In genomic region chr12:40390980-40391379, GRCh38 we compare ENCODE assay signal across 35 cellular contexts.
A peak's percentile ranks its signal among the peaks of the same experiment; 100 is the strongest.
DNase-seq lines count a peak whose midpoint lies in the region; ATAC-seq, FAIRE-seq and TF ChIP-seq lines count a peak whose summit lies in the region.
"Had no signal": no experiment of that assay in that cellular context is flagged by ENCODE, and none has a peak within 500 bp of the region (broad histone marks: within the 10 kb centered on the region; RNA-seq: fewer than 3 reads in every experiment).

No MANE protein-coding gene starts in this region.

- no peak for TF ChIP-seq RAD21 in liver (IDR thresholded peaks at IDR 0.05)
- no peak for TF ChIP-seq RAD21 in HepG2 (CRISPR knock-in tag; IDR thresholded peaks at IDR 0.05)

- in situ Hi-C loops in HepG2 (cut with HindIII; ENCODE audit: extremely low pct_ligation_motif_present, low pct_unique_long_range_greater_than_20kb), result no loop called here

- no peaks in the 10 kb centered on the region for H3K9me3 ChIP-seq in liver (ENCODE audit: control insufficient read depth in 4 of 4, low read length in 3 of 4)
- H3K9me3 ChIP-seq in HepG2 (ENCODE audit: low read length), result no peaks in the 10 kb centered on the region
- no peaks in the 10 kb centered on the region for H3K9me3 ChIP-seq in right lobe of liver
- H3K9me3 ChIP-seq: A549, BE2C, BLaER1, Caco-2 had no signal

- H3K4me1 ChIP-seq in liver (ENCODE audit: control insufficient read depth in 4 of 4, insufficient read depth in 4 of 4, low read length in 3 of 4) (peaks cover 0 to 5% (median 0%) of the 10 kb centered on the region in 4 donors), HepG2 (ENCODE audit: insufficient read depth, low read length) (no peaks in the 10 kb centered on the region), right lobe of liver (peaks cover 0 to 7% (median 0%) of the 10 kb centered on the region in 4 donors)
- H3K4me1 ChIP-seq: BE2C; BLaER1; BLaER1 treated with 17β-estradiol and CSF1 and Interleukin-3, amounts not matched to agents 10 nM and 100 nM; Caco-2 had no signal

- H3K27me3 Mint-ChIP-seq in naive thymus-derived CD8-positive, alpha-beta T cell, result no peaks in the 10 kb centered on the region
- H3K27me3 Mint-ChIP-seq: CD4-positive, alpha-beta memory T cell; CD4-positive, alpha-beta T cell; CD4-positive, CD25-positive, alpha-beta regulatory T cell had no signal

- H3K27me3 ChIP-seq in liver (ENCODE audit: control insufficient read depth in 4 of 4, insufficient read depth in 4 of 4, low read length in 3 of 4) (no peaks in the 10 kb centered on the region), HepG2 (ENCODE audit: control insufficient read depth in 1 of 2, insufficient read depth in 2 of 2, low read length in 2 of 2) (no peaks in the 10 kb centered on the region), right lobe of liver (no peaks in the 10 kb centered on the region)
- H3K27me3 ChIP-seq: BE2C; BLaER1; BLaER1 treated with 17β-estradiol and CSF1 and Interleukin-3, amounts not matched to agents 10 nM and 100 nM had no signal

- 49% methylated on average over 2 of the region's 2 CpGs for WGBS in liver
- WGBS in HepG2 (ENCODE audit: low lambda C conversion rate), result 0% methylated on average over 2 of the region's 2 CpGs
- 41% methylated on average over 2 of the region's 2 CpGs for WGBS in right lobe of liver (ENCODE audit: insufficient coverage, low coverage, low lambda C conversion rate, missing lambda C conversion rate)

- H3K36me3 Mint-ChIP-seq in naive thymus-derived CD8-positive, alpha-beta T cell, result no peaks in the 10 kb centered on the region
- H3K36me3 Mint-ChIP-seq: CD14-positive monocyte; CD4-positive, alpha-beta memory T cell; CD4-positive, CD25-positive, alpha-beta regulatory T cell; CD8-positive, alpha-beta memory T cell; CD8-positive, alpha-beta T cell had no signal

- ATAC-seq in HepG2 (no peak), right lobe of liver (peak in 3 of 4 donors; percentile 39 to 63 (median 54)), omental fat pad (ENCODE audit: low FRiP score) (no peak)
- ATAC-seq in naive thymus-derived CD8-positive, alpha-beta T cell, result no peak
- ATAC-seq: A549; CD8-positive, alpha-beta T cell had no signal

- DNase-seq in HepG2 (ENCODE audit: low spot score) (no peak), NCI-H446 treated with DMSO at 0.1 percent for 48 hours (lab: John Stamatoyannopoulos, UW) (peak; percentile 22), right lobe of liver (no peak), omental fat pad (ENCODE audit: low spot score) (no peak)
- DNase-seq in naive thymus-derived CD8-positive, alpha-beta T cell, result no peak
- DNase-seq: 8988T; ACHN; AML-193; BE2C; C1 segment of cervical spinal cord; Caco-2; Calu3; CD4-positive, alpha-beta memory T cell; CD4-positive, alpha-beta T cell; CD4-positive, CD25-positive, alpha-beta regulatory T cell; CD8-positive, alpha-beta memory T cell; CD8-positive, alpha-beta T cell; COR-L47; DMS 273 treated with DMSO at 0.1 percent for 48 hours; DMS153; DMS53; DMS79; DMS79 treated with DMSO at 0.1 percent for 48 hours; DND-41; EL had no signal

- peaks cover 0 to 1% (median 0%) of the 10 kb centered on the region in 4 donors for H3K4me1 Mint-ChIP-seq in naive thymus-derived CD8-positive, alpha-beta T cell
- H3K4me1 Mint-ChIP-seq: B cell; CD14-positive monocyte; CD4-positive, alpha-beta memory T cell; CD4-positive, CD25-positive, alpha-beta regulatory T cell; CD8-positive, alpha-beta memory T cell had no signal

- POLR2A ChIA-PET in HepG2 (lab: Yijun Ruan, JAX), result no interaction called here
- POLR2A ChIA-PET in naive thymus-derived CD8-positive, alpha-beta T cell (lab: Charles Lee), result no interaction called here

- no peak overlapping the region for H3K27ac Mint-ChIP-seq in naive thymus-derived CD8-positive, alpha-beta T cell
- H3K27ac Mint-ChIP-seq: B cell; CD14-positive monocyte; CD4-positive, alpha-beta memory T cell; CD4-positive, alpha-beta T cell; CD4-positive, CD25-positive, alpha-beta regulatory T cell; CD8-positive, alpha-beta memory T cell; CD8-positive, alpha-beta T cell had no signal

- H4K20me1 ChIP-seq in HepG2 (ENCODE audit: insufficient read depth, low read length), result no peaks in the 10 kb centered on the region
- H4K20me1 ChIP-seq: BLaER1; BLaER1 treated with 17β-estradiol and CSF1 and Interleukin-3, amounts not matched to agents 10 nM and 100 nM had no signal

- no peak overlapping the region for H3K4me2 ChIP-seq in HepG2 (ENCODE audit: low read depth, low read length)
- H3K4me2 ChIP-seq: A549; BLaER1; BLaER1 treated with 17β-estradiol and CSF1 and Interleukin-3, amounts not matched to agents 10 nM and 100 nM had no signal

- no peak for FAIRE-seq in HepG2 (lab: Jason Lieb, UNC)
- FAIRE-seq: A204.1, A549, D721Med had no signal

- H3K9ac ChIP-seq in liver (ENCODE audit: low read depth in 1 of 2, low read length in 2 of 2) (no peak overlapping the region), HepG2 (ENCODE audit: insufficient read depth, low read depth, low read length) (no peak overlapping the region)
- H3K9ac ChIP-seq: BLaER1; BLaER1 treated with 17β-estradiol and CSF1 and Interleukin-3, amounts not matched to agents 10 nM and 100 nM had no signal

- BruUV-seq in HepG2 (replicated peaks; lab: Mats Ljungman, UMichigan), result no TSS peak

- CTCF ChIA-PET in HepG2 (lab: Yijun Ruan, JAX; ENCODE audit: low intra/inter-chr PET ratio, low total read pairs), result no interaction called here

- H3K79me2 ChIP-seq in HepG2 (ENCODE audit: insufficient read depth, low read length), result no peaks in the 10 kb centered on the region

- H3K4me3 ChIP-seq in liver (ENCODE audit: low read depth in 1 of 3, low read length in 3 of 3), result no peak overlapping the region
- no peak overlapping the region for H3K4me3 ChIP-seq in HepG2 (replicated peaks in 1 of 3; ENCODE audit: insufficient read depth in 1 of 3, low read depth in 2 of 3, low read length in 3 of 3)
- H3K4me3 ChIP-seq in right lobe of liver, result no peak overlapping the region
- H3K4me3 ChIP-seq: A549; BLaER1; BLaER1 treated with 17β-estradiol and CSF1 and Interleukin-3, amounts not matched to agents 10 nM and 100 nM had no signal

- H3K4me3 Mint-ChIP-seq in naive thymus-derived CD8-positive, alpha-beta T cell, result no peak overlapping the region
- H3K4me3 Mint-ChIP-seq: B cell; CD14-positive monocyte; CD4-positive, alpha-beta memory T cell; CD4-positive, alpha-beta T cell; CD4-positive, CD25-positive, alpha-beta regulatory T cell; CD8-positive, alpha-beta memory T cell; CD8-positive, alpha-beta T cell had no signal

- H3K27ac ChIP-seq in liver (ENCODE audit: low read depth in 1 of 2, low read length in 2 of 2) (no peak overlapping the region), HepG2 (ENCODE audit: extremely low read length, insufficient read depth, low read length) (no peak overlapping the region), right lobe of liver (no peak overlapping the region)
- H3K27ac ChIP-seq: 22Rv1; A549; BLaER1; BLaER1 treated with 17β-estradiol and CSF1 and Interleukin-3, amounts not matched to agents 10 nM and 100 nM; C4-2B had no signal

- TF ChIP-seq EP300 in HepG2 (IDR thresholded peaks at IDR 0.05; ENCODE audit: low read depth in 2 of 2, low read length in 2 of 2), result no peak
- TF ChIP-seq EP300 in HepG2 (CRISPR knock-in tag; IDR thresholded peaks at IDR 0.05; ENCODE audit: borderline replicate concordance), result no peak

- no peak overlapping the region for H2AFZ ChIP-seq in HepG2 (ENCODE audit: low read length)

- H3K9me3 Mint-ChIP-seq in naive thymus-derived CD8-positive, alpha-beta T cell, result peaks cover 0 to 5% (median 0%) of the 10 kb centered on the region in 9 donors

- H3K36me3 ChIP-seq in liver (ENCODE audit: control insufficient read depth in 4 of 4, insufficient read depth in 3 of 4, low read depth in 1 of 4, low read length in 3 of 4) (no peaks in the 10 kb centered on the region), HepG2 (replicated peaks in 1 of 2; ENCODE audit: control insufficient read depth in 1 of 2, insufficient read depth in 2 of 2, low read length in 2 of 2) (no peaks in the 10 kb centered on the region), right lobe of liver (no peaks in the 10 kb centered on the region)
- H3K36me3 ChIP-seq: BE2C; BLaER1; BLaER1 treated with 17β-estradiol and CSF1 and Interleukin-3, amounts not matched to agents 10 nM and 100 nM had no signal

- TF ChIP-seq POLR2A in HepG2 (IDR thresholded peaks at IDR 0.05; ENCODE audit: insufficient read depth in 1 of 2, low read depth in 2 of 2, low read length in 2 of 2) (no peak), right lobe of liver (IDR thresholded peaks at IDR 0.05) (no peak)

- TF ChIP-seq CTCF in liver (IDR thresholded peaks at IDR 0.05; ENCODE audit: low read depth, low read length, missing input control) (no peak), HepG2 (CRISPR knock-in tag; IDR thresholded peaks at IDR 0.05) (no peak), right lobe of liver (IDR thresholded peaks at IDR 0.05) (no peak), omental fat pad (IDR thresholded peaks at IDR 0.05) (no peak)

- intact Hi-C loops in HepG2 (cut with micrococcal nuclease; ENCODE audit: unreplicated experiment), result no loop called here
- intact Hi-C loops in right lobe of liver (cut with DNase I), result no loop called here

TF ChIP-seq in liver, 16 proteins besides CTCF, POLR2A, EP300 and RAD21:
- peak; percentile 27 to 36 for TF ChIP-seq HNF4A (conservative IDR thresholded peaks at IDR 0.05)
- TF ChIP-seq RXRA (IDR thresholded peaks at IDR 0.05), result no peak

TF ChIP-seq in HepG2, 621 proteins besides CTCF, POLR2A, EP300 and RAD21 (continues in another document):
- TF ChIP-seq ZNF879 (CRISPR knock-in tag; IDR thresholded peaks at IDR 0.05) (no peak), TBX3 (IDR thresholded peaks at IDR 0.05; ENCODE audit: borderline replicate concordance) (no peak), ASH2L (IDR thresholded peaks at IDR 0.05; ENCODE audit: insufficient read length, low read depth, low read length) (no peak), NPAS2 (CRISPR knock-in tag; IDR thresholded peaks at IDR 0.05; ENCODE audit: borderline replicate concordance) (no peak), ATF2 (CRISPR knock-in tag; IDR thresholded peaks at IDR 0.05) (no peak), NR2F6 (IDR thresholded peaks at IDR 0.05) (no peak), NR2F6 (CRISPR knock-in tag; IDR thresholded peaks at IDR 0.05) (no peak), GTF3A (CRISPR knock-in tag; conservative IDR thresholded peaks at IDR 0.05) (no peak), ZNF251 (CRISPR knock-in tag; IDR thresholded peaks at IDR 0.05) (no peak), GPN1 (CRISPR knock-in tag; IDR thresholded peaks at IDR 0.05; ENCODE audit: borderline replicate concordance) (no peak)

Comparison
In these comparisons a context has a peak if more than half of its experiments do, and no peak if none do; other contexts are left out.
1. ATAC-seq: peak in right lobe of liver (3 of 4); none in HepG2 (single experiment), omental fat pad (single experiment) and naive thymus-derived CD8-positive, alpha-beta T cell (0 of 2).